2 cellular contexts compared by ENCODE assay signal in the genomic region with DNA sequence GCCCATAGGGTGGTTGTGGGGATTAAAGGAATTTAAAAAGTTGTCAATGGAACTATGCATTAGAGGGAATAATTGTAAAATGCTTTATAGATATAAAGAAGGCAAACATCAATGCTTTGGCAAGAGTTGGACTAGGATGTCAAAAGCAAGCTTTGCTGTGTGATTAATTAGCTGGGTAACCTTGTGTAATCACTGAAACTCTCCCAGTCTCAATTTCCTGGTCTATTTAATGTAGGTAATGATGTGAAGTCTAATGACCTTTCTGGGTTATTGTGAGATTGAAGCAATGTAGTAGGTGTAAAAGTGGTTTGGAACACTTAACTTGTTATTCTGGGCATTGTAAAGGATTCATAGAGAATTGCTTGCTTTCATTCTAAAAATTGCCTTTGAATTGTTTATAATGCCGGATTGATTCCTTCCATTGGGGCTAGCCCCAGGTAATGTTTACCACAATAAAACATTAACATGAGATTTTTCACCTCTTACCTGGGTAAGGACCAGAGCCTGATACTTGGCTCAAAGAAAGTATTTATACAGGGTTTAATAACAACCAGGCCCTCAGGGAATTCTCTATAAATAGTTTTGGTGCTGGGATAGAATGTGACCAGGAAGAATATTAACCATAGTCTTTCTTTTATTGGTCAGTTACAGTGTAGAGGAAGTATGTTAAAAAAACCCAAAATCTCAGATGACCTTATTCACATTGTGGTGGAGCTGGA.
TF ChIP-seq lines count a peak whose summit lies in the region.

No MANE protein-coding gene starts in this region.

TF ChIP-seq in liver, 16 proteins besides CTCF, POLR2A, EP300 and RAD21:
- TF ChIP-seq EGR1 (IDR thresholded peaks at IDR 0.05; ENCODE audit: low read depth in 2 of 2) (no peak), SP1 (IDR thresholded peaks at IDR 0.05) (no peak), RXRA (IDR thresholded peaks at IDR 0.05) (peak in 1 of 2 donors; percentile 23), HNF4G (IDR thresholded peaks at IDR 0.05) (no peak), MAX (IDR thresholded peaks at IDR 0.05) (no peak), YY1 (IDR thresholded peaks at IDR 0.05) (peak; percentile 22), HNF4A (conservative IDR thresholded peaks at IDR 0.05) (peak in 1 of 2 donors; percentile 20)

TF ChIP-seq in HepG2, 621 proteins besides CTCF, POLR2A, EP300 and RAD21:
- TF ChIP-seq PHF20 (CRISPR knock-in tag; IDR thresholded peaks at IDR 0.05) = no peak
- TF ChIP-seq AGO1 (IDR thresholded peaks at IDR 0.05; ENCODE audit: low read depth, low read length, poor library complexity, severe bottlenecking) = no peak
- TF ChIP-seq ZFYVE20 (CRISPR knock-in tag; IDR thresholded peaks at IDR 0.05; ENCODE audit: borderline replicate concordance, low read depth) = no peak
- no peak for TF ChIP-seq STAG1 (CRISPR knock-in tag; IDR thresholded peaks at IDR 0.05)
- no peak for TF ChIP-seq ZNF512 (CRISPR knock-in tag; IDR thresholded peaks at IDR 0.05)
- TF ChIP-seq, protein P1, sequence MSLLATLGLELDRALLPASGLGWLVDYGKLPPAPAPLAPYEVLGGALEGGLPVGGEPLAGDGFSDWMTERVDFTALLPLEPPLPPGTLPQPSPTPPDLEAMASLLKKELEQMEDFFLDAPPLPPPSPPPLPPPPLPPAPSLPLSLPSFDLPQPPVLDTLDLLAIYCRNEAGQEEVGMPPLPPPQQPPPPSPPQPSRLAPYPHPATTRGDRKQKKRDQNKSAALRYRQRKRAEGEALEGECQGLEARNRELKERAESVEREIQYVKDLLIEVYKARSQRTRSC (CRISPR knock-in tag; IDR thresholded peaks at IDR 0.05; ENCODE audit: low read depth) = no peak
- TF ChIP-seq HNRNPK (IDR thresholded peaks at IDR 0.05; ENCODE audit: low read depth, low read length, poor library complexity, severe bottlenecking) = no peak
- TF ChIP-seq RXRB (CRISPR knock-in tag; IDR thresholded peaks at IDR 0.05; ENCODE audit: borderline replicate concordance) = no peak
- no peak for TF ChIP-seq SIX4 (CRISPR knock-in tag; IDR thresholded peaks at IDR 0.05)
- no peak for TF ChIP-seq CEBPB (IDR thresholded peaks at IDR 0.05; ENCODE audit: borderline replicate concordance, low read depth, low read length)
- no peak for TF ChIP-seq ZSCAN20 (CRISPR knock-in tag; IDR thresholded peaks at IDR 0.05; ENCODE audit: borderline replicate concordance)
- TF ChIP-seq SOX5 (CRISPR knock-in tag; IDR thresholded peaks at IDR 0.05; ENCODE audit: borderline replicate concordance) = no peak
- no peak for TF ChIP-seq KDM4B (CRISPR knock-in tag; IDR thresholded peaks at IDR 0.05)
